Comparison of ENCODE assay signal across 9 cellular contexts in the genomic region with DNA sequence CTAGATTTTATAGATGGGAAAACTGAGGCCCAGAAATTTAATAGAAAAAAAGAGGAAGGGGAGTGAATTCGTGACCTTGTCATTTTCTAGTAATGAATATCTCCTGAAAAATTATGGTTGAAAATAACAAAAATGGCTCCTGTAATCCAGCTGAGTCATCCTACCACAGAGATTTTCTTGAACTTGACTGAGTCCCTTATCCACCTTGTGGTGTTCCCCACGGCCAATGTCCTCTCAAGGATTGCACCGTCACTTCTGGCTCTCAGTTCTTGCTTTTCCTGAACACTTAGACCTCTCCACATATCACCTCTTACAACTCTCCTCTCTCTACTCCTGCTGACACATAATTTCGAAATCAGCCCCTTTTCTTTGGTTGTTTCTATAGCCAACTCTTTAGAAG. TPM values are rescaled to one million over a fixed set of nuclear protein-coding genes. Genes with fewer than 3 reads are reported as not detected.
DNase-seq lines count a peak whose midpoint lies in the region; ATAC-seq, FAIRE-seq and TF ChIP-seq lines count a peak whose summit lies in the region.
"Had no signal": no experiment of that assay in that cellular context is flagged by ENCODE, and none has a peak within 500 bp of the region (broad histone marks: within the 10 kb centered on the region; RNA-seq: fewer than 3 reads in every experiment).

No MANE protein-coding gene starts in this region.

- DNase-seq in CD1c-positive myeloid dendritic cell (ENCODE audit: extremely low spot score) (peak; percentile 70), H4 (ENCODE audit: low spot score) (peak; percentile 55), activated B cell treated with CpG ODN at 0.5 μM for 24 hours (no peak), keratinocyte (ENCODE audit: low read depth, low spot score) (no peak), HK-2 (ENCODE audit: unreplicated experiment) (no peak), DMS153 (lab: John Stamatoyannopoulos, UW) (no peak)

- H3K36me3 Mint-ChIP-seq in activated B cell treated with CpG ODN at 0.5 μM for 24 hours (ENCODE audit: low read depth): no peaks in the 10 kb centered on the region

- H3K9me3 Mint-ChIP-seq in activated B cell treated with CpG ODN at 0.5 μM for 24 hours: no peaks in the 10 kb centered on the region

- H3K79me2 ChIP-seq in keratinocyte (ENCODE audit: control insufficient read depth, insufficient read depth, low read length): peaks cover 31% of the 10 kb centered on the region

- intact Hi-C loops in activated B cell treated with CpG ODN at 0.5 μM for 24 hours (cut with micrococcal nuclease): loop anchor here (5.0 kb wide), 3 partner anchors 176 to 854 kb away; partner anchors contain the start of genes HSPH1 and SLC7A1

- no peaks in the 10 kb centered on the region for H3K9me1 ChIP-seq in keratinocyte (ENCODE audit: control insufficient read depth, extremely low read depth, insufficient read depth, low read length)

- no peaks in the 10 kb centered on the region for H3K27me3 Mint-ChIP-seq in activated B cell treated with CpG ODN at 0.5 μM for 24 hours

- dilution Hi-C loops in keratinocyte (cut with MboI; ENCODE audit: extremely low pct_ligation_motif_present, low sequenced_read_pairs): no loop called here

- ATAC-seq in activated B cell treated with CpG ODN at 0.5 μM for 24 hours (ENCODE audit: low read depth): no peak
- no peak for ATAC-seq in HG03039 (IDR thresholded peaks at IDR 0.05; ENCODE audit: unreplicated experiment)
- no peak for ATAC-seq in GM18909 (IDR thresholded peaks at IDR 0.05; ENCODE audit: poor library complexity, unreplicated experiment)
- ATAC-seq: sciatic nerve had no signal

- POLR2A ChIA-PET in activated B cell treated with CpG ODN at 0.5 μM for 24 hours (lab: Charles Lee): interaction anchor here (1.2 to 4.6 kb wide), 7 partner anchors 63 to 308 kb away, joined by 3 to 28 read pairs (median 11); partner anchors contain the start of genes HMGB1 and USPL1

- no peaks in the 10 kb centered on the region for H3K27me3 ChIP-seq in keratinocyte (ENCODE audit: control insufficient read depth, extremely low read depth, insufficient read depth, low read length)

- H3K4me3 ChIP-seq in keratinocyte (ENCODE audit: control insufficient read depth in 2 of 3, extremely low read depth in 1 of 3, insufficient read depth in 2 of 3, low read depth in 1 of 3, low read length in 3 of 3): no peak overlapping the region

- peak overlapping the region; percentile 37 for H3K27ac Mint-ChIP-seq in activated B cell treated with CpG ODN at 0.5 μM for 24 hours

- no peak for FAIRE-seq in keratinocyte (lab: Jason Lieb, UNC)

- peaks cover 58% of the 10 kb centered on the region for H3K4me1 Mint-ChIP-seq in activated B cell treated with CpG ODN at 0.5 μM for 24 hours

- H3K4me2 ChIP-seq in keratinocyte (ENCODE audit: control insufficient read depth, extremely low read depth, insufficient read depth, low read depth, low read length): peak overlapping the region; percentile 77

- TF ChIP-seq CTCF in activated B cell treated with CpG ODN at 0.5 μM for 24 hours (IDR thresholded peaks at IDR 0.05) (no peak), keratinocyte (optimal IDR thresholded peaks at IDR 0.05 in 1 of 3, IDR thresholded peaks at IDR 0.05 in 1 of 3, conservative IDR thresholded peaks at IDR 0.05 in 1 of 3; ENCODE audit: extremely low read depth in 1 of 3, insufficient read depth in 2 of 3, low read length in 3 of 3) (no peak)

- H4K20me1 ChIP-seq in keratinocyte (ENCODE audit: control insufficient read depth, extremely low read depth, insufficient read depth, low read length): no peaks in the 10 kb centered on the region

- H3K9ac ChIP-seq in keratinocyte (ENCODE audit: control insufficient read depth, extremely low read depth, insufficient read depth, low read length): no peak overlapping the region

- peak overlapping the region; percentile 29 for H3K4me3 Mint-ChIP-seq in activated B cell treated with CpG ODN at 0.5 μM for 24 hours

- peaks cover 0 to 6% of the 10 kb centered on the region in 2 experiments for H3K36me3 ChIP-seq in keratinocyte (ENCODE audit: control insufficient read depth in 2 of 2, extremely low read depth in 1 of 2, insufficient read depth in 2 of 2, low read length in 2 of 2)

- peak overlapping the region; percentile 7 for H2AFZ ChIP-seq in keratinocyte (ENCODE audit: control insufficient read depth, low read length)

- no peaks in the 10 kb centered on the region for H3K9me3 ChIP-seq in keratinocyte (ENCODE audit: control insufficient read depth, low read depth, low read length)

- H3K27ac ChIP-seq in keratinocyte (ENCODE audit: control insufficient read depth, insufficient read depth, low read length): no peak overlapping the region

- CTCF ChIA-PET in activated B cell treated with CpG ODN at 0.5 μM for 24 hours (lab: Charles Lee): interaction anchor here (2.1 kb wide), 1 partner anchor 100 kb away, joined by 5 read pairs; no protein-coding TSS in a partner anchor

- H3K4me1 ChIP-seq in keratinocyte (ENCODE audit: control insufficient read depth, extremely low read depth, insufficient read depth, low read length): peaks cover 13% of the 10 kb centered on the region

RNA-seq across cellular contexts. Expression of gene KATNAL1, which starts 1.2 kb away (rescaled TPM):
- 10.7 and 12.8 TPM in 2 replicates for total RNA-seq in H4 (2014; rRNA removed; shearing (Covaris generic))
- total RNA-seq in activated B cell treated with CpG ODN at 0.5 μM for 24 hours: 11.6 and 13.4 TPM in 2 replicates
- polyA plus RNA-seq in keratinocyte: 6.1 to 10.1 TPM (median 8.1 TPM) in 3 replicates
- polyA plus RNA-seq in keratinocyte (2011; ENCODE audit: low read depth): 3.6 TPM
- polyA plus RNA-seq in keratinocyte (2011; cell fraction: cytosol; rRNA removed): 6.9 and 9.8 TPM in 2 replicates
- 9.6 and 10.4 TPM in 2 replicates for polyA plus RNA-seq in keratinocyte (2011; cell fraction: nucleus; rRNA removed)
- polyA plus RNA-seq in keratinocyte (2012; ENCODE audit: low replicate concordance): 2.4 and 8.9 TPM in 2 replicates
- 3.2 to 17.6 TPM (median 9.6 TPM) in 3 replicates for polyA minus RNA-seq in keratinocyte
- polyA minus RNA-seq in keratinocyte (2011; cell fraction: cytosol; rRNA and poly(A)+ RNA removed): 6.5 TPM
- 13.9 and 24.7 TPM in 2 replicates for polyA minus RNA-seq in keratinocyte (2011; cell fraction: nucleus; rRNA and poly(A)+ RNA removed)

Comparison
In these comparisons a context has a peak if more than half of its experiments do, and no peak if none do; other contexts are left out.
1. DNase-seq: peak in CD1c-positive myeloid dendritic cell (single experiment) and H4 (single experiment); none in activated B cell treated with CpG ODN at 0.5 μM for 24 hours (single experiment), keratinocyte (single experiment), HK-2 (single experiment) and DMS153 (single experiment).